In the genomic region with DNA sequence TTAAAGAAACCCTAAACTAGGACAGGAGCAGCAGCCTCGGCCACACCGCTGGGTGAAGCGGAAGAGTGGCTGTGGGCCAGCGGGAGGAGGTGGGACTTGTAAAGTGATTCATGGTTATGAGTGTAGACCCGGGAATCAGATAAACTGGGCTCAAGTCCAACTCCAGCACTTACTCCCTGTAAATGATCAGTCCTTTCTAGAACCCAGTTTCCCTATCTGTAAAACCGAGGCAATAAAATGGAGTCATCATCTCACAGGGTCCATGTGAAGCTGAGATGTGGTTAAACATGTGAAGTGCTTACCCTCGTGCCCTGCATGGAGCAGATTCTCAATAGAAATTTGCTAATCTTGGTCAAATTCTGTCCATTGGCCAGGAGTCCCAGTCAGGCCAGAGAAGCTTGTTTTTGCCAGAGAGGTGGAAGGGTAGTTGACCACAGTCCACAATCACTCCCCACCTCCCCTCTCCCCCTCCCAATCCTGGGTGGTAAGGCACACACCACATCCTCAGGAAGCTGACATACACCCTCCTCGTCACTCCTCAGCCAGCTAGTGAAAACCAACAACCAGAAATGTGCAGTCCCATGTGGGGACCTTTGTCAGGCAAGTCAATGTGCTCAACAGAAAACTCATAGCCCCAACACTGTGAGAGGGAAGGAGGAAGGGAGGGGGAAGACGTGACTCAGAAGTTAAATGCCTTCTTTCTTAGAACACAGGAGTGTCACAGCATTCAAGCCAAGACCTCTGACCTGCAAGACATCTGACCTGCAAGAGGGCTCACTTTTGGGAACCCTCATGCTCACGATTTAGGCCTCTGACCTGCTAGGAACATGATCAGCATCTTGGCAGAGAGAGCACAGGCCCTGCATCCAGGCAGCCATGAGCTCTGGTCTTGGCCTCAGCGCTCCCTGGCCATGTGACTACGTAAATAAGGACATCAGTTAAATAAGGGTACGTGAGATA, we compare ENCODE assay signal across 8 cellular contexts.
A peak's percentile ranks its signal among the peaks of the same experiment; 100 is the strongest.
DNase-seq lines count a peak whose midpoint lies in the region; ATAC-seq and TF ChIP-seq lines count a peak whose summit lies in the region.

No MANE protein-coding gene starts in this region.

- ATAC-seq in HG03439 (IDR thresholded peaks at IDR 0.05; ENCODE audit: unreplicated experiment) (no peak), GM19452 (IDR thresholded peaks at IDR 0.05; ENCODE audit: unreplicated experiment) (no peak), HG03457 (IDR thresholded peaks at IDR 0.05; ENCODE audit: unreplicated experiment) (no peak)

- TF ChIP-seq CTCF in GM20000 (IDR thresholded peaks at IDR 0.05; ENCODE audit: extremely low read depth, missing control alignments) = no peak

- peak; percentile 92 for DNase-seq in Jurkat, Clone E6-1 (ENCODE audit: low read depth, low spot score)
- DNase-seq in activated CD4-positive, alpha-beta T cell treated with anti-CD3 and anti-CD28 coated beads, Interleukin-2, amount 50 U/mL, for 48 hours = peak; percentile 35 to 47
- DNase-seq in fibroblast of the conjunctiva (ENCODE audit: low read depth) (peak; percentile 33), GM20000 (ENCODE audit: low spot score) (no peak)
- peak; percentile 49 to 51 for DNase-seq in stimulated activated CD8-positive, alpha-beta memory T cell treated with anti-CD3 and anti-CD28 coated beads, Interleukin-7, amount 100 ng/mL, for 4 hours (ENCODE audit: low read depth in 2 of 2)

- H3K4me3 ChIP-seq in Jurkat, Clone E6-1 (ENCODE audit: low read length) = no peak overlapping the region
